In the genomic region with DNA sequence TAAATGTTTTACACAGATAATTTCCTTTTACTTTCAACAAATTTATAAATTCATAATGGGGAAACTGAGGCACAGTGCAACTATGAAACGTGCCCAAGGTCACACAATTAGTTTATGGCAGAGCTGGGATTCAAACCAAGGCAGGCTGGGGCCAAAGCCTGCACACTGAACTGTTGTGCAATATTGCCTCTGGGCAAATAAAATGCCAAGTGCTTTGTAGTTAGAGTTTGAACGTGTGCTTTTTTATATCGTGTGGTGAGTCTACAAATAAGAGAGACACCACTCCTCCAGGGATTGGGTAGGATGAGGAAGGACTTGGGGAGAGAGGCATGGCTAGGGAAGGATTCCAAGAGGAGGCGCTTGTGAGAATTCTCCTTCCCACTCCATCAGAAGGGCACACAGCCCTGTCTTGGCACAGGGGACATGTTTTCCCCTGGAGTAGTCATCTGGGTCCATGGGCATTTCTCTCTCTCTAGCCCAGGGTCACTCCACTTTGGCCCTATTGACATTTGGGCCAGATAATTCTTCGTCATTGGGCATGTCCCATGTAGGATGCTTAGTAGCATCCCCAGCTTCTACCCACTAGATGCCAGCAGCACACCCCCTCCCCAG, we compare ENCODE assay signal across 1 cellular context.
A peak's percentile ranks its signal among the peaks of the same experiment; 100 is the strongest.
TF ChIP-seq lines count a peak whose summit lies in the region.

No MANE protein-coding gene starts in this region.

TF ChIP-seq in K562, 482 proteins besides CTCF, POLR2A, EP300 and RAD21:
- TF ChIP-seq, protein P1, sequence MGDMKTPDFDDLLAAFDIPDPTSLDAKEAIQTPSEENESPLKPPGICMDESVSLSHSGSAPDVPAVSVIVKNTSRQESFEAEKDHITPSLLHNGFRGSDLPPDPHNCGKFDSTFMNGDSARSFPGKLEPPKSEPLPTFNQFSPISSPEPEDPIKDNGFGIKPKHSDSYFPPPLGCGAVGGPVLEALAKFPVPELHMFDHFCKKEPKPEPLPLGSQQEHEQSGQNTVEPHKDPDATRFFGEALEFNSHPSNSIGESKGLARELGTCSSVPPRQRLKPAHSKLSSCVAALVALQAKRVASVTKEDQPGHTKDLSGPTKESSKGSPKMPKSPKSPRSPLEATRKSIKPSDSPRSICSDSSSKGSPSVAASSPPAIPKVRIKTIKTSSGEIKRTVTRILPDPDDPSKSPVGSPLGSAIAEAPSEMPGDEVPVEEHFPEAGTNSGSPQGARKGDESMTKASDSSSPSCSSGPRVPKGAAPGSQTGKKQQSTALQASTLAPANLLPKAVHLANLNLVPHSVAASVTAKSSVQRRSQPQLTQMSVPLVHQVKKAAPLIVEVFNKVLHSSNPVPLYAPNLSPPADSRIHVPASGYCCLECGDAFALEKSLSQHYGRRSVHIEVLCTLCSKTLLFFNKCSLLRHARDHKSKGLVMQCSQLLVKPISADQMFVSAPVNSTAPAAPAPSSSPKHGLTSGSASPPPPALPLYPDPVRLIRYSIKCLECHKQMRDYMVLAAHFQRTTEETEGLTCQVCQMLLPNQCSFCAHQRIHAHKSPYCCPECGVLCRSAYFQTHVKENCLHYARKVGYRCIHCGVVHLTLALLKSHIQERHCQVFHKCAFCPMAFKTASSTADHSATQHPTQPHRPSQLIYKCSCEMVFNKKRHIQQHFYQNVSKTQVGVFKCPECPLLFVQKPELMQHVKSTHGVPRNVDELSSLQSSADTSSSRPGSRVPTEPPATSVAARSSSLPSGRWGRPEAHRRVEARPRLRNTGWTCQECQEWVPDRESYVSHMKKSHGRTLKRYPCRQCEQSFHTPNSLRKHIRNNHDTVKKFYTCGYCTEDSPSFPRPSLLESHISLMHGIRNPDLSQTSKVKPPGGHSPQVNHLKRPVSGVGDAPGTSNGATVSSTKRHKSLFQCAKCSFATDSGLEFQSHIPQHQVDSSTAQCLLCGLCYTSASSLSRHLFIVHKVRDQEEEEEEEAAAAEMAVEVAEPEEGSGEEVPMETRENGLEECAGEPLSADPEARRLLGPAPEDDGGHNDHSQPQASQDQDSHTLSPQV (IDR thresholded peaks at IDR 0.05) = no peak
- TF ChIP-seq CEBPG (CRISPR knock-in tag; IDR thresholded peaks at IDR 0.05) (no peak), CEBPG (tag; conservative IDR thresholded peaks at IDR 0.05 in 1 of 2, IDR thresholded peaks at IDR 0.05 in 1 of 2) (peak in 1 of 2 experiments; percentile 66; a peak in 2 of 4 replicates), CEBPB (tag; IDR thresholded peaks at IDR 0.05) (peak; percentile 62)
